Comparison of ENCODE assay signal across 23 cellular contexts in the genomic region with DNA sequence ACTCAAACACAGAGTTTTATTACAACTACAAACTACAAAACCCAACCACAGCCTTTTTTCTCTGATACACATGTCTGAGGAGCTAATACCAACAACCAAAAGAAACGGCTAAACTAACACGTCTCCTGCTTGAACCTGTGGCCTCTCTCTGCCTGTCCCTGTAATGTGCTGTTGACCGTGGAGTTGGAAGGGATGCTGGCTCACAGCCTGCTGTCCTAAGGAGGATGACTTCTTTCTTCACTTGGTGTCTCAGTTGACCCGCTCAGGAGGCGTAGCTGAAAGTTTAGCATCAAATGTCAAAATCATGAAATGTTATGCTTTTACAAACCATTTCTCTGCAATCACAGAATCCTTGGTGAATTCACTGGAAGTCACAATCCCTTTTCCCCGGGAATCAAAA.
DNase-seq lines count a peak whose midpoint lies in the region; ATAC-seq and TF ChIP-seq lines count a peak whose summit lies in the region.
"Had no signal": no experiment of that assay in that cellular context is flagged by ENCODE, and none has a peak within 500 bp of the region (broad histone marks: within the 10 kb centered on the region; RNA-seq: fewer than 3 reads in every experiment).

No MANE protein-coding gene starts in this region.

- BruUV-seq in PC-9 (replicated peaks; lab: Mats Ljungman, UMichigan) = no TSS peak

- no peak for TF ChIP-seq POLR2A in vagina (IDR thresholded peaks at IDR 0.05)

- no peaks in the 10 kb centered on the region for H3K27me3 ChIP-seq in right atrium auricular region
- H3K27me3 ChIP-seq in left lung = no peaks in the 10 kb centered on the region
- no peaks in the 10 kb centered on the region for H3K27me3 ChIP-seq in vagina
- H3K27me3 ChIP-seq in PC-9 (ENCODE audit: insufficient read depth, low read depth) = no peaks in the 10 kb centered on the region
- H3K27me3 ChIP-seq: BLaER1 had no signal

- H3K4me2 ChIP-seq in PC-9 = no peak overlapping the region
- H3K4me2 ChIP-seq: BLaER1 had no signal

- DNase-seq in Right ventricle myocardium superior = peak; percentile 41
- no peak for DNase-seq in right atrium auricular region (ENCODE audit: low spot score)
- DNase-seq in left lung = no peak
- peak; percentile 39 for DNase-seq in retina
- DNase-seq in vagina (ENCODE audit: extremely low spot score in 2 of 2) = no peak
- no peak for DNase-seq in PC-9
- DNase-seq in cerebellar nuclear complex (lab: John Stamatoyannopoulos, UW) = no peak
- DNase-seq: 8988T; activated CD4-positive, alpha-beta memory T cell treated with anti-CD3 and anti-CD28 coated beads, Interleukin-2, amount 10 ng/mL, durations not matched to agents 7 days and 5 days; activated naive CD8-positive, alpha-beta T cell treated with anti-CD3 and anti-CD28 coated beads for 36 hours; activated T-cell treated with anti-CD3 and anti-CD28 coated beads, Interleukin-2, amount 50 U/mL, for 4 hours; dermis blood vessel endothelial cell; midbrain; NCI-H2107; NCI-H524; nucleus accumbens; SHP77 treated with DMSO at 0.1 percent for 48 hours; stimulated activated CD4-positive, alpha-beta T cell treated with anti-CD3 and anti-CD28 coated beads, Interleukin-4, amount 100 ng/mL, for 4 hours had no signal

- no peaks in the 10 kb centered on the region for H3K9me3 ChIP-seq in right atrium auricular region
- no peaks in the 10 kb centered on the region for H3K9me3 ChIP-seq in left lung
- no peaks in the 10 kb centered on the region for H3K9me3 ChIP-seq in vagina
- no peaks in the 10 kb centered on the region for H3K9me3 ChIP-seq in PC-9 (ENCODE audit: insufficient read depth, low read depth)
- H3K9me3 ChIP-seq: BLaER1 had no signal

- H3K27ac ChIP-seq in right atrium auricular region = no peak overlapping the region
- H3K27ac ChIP-seq in left lung = peak overlapping the region; percentile 13 to 26
- H3K27ac ChIP-seq in vagina = peak overlapping the region; percentile 28
- no peak overlapping the region for H3K27ac ChIP-seq in PC-9
- H3K27ac ChIP-seq: BLaER1, epithelial cell of prostate had no signal

- H3K4me3 ChIP-seq in right atrium auricular region (no peak overlapping the region), left lung (no peak overlapping the region), vagina (no peak overlapping the region), PC-9 (no peak overlapping the region)
- H3K4me3 ChIP-seq: BLaER1, skin epidermis had no signal

- no peak for TF ChIP-seq CTCF in right atrium auricular region (IDR thresholded peaks at IDR 0.05)
- TF ChIP-seq CTCF in left lung (IDR thresholded peaks at IDR 0.05) = no peak
- no peak for TF ChIP-seq CTCF in vagina (IDR thresholded peaks at IDR 0.05)
- TF ChIP-seq CTCF in PC-9 (conservative IDR thresholded peaks at IDR 0.05) = no peak

- H3K9me2 ChIP-seq in PC-9 (ENCODE audit: insufficient read depth) = no peaks in the 10 kb centered on the region

- no peaks in the 10 kb centered on the region for H4K20me1 ChIP-seq in PC-9 (ENCODE audit: insufficient read depth)
- H4K20me1 ChIP-seq: BLaER1 had no signal

- peaks cover 0 to 39% of the 10 kb centered on the region in 2 donors for H3K4me1 ChIP-seq in right atrium auricular region
- peaks cover 6 to 7% of the 10 kb centered on the region in 2 donors for H3K4me1 ChIP-seq in left lung
- peaks cover 29% of the 10 kb centered on the region for H3K4me1 ChIP-seq in vagina
- H3K4me1 ChIP-seq in PC-9 (replicated peaks; ENCODE audit: insufficient read depth) = no peaks in the 10 kb centered on the region

- no peaks in the 10 kb centered on the region for H3K79me2 ChIP-seq in PC-9 (ENCODE audit: low read depth)

- ATAC-seq in Right ventricle myocardium superior (ENCODE audit: poor library complexity) (no peak), left lung (no peak), HG03159 (IDR thresholded peaks at IDR 0.05; ENCODE audit: unreplicated experiment) (no peak)
- ATAC-seq: activated T-cell treated with anti-CD3 and anti-CD28 coated beads, Interleukin-2, amount 50 U/mL, for 4 hours; WTC11 had no signal

- H2AFZ ChIP-seq in PC-9 = no peak overlapping the region

- POLR2A ChIA-PET in PC-9 (lab: Charles Lee; ENCODE audit: unreplicated experiment) = no interaction called here

- H3K36me3 ChIP-seq in right atrium auricular region = no peaks in the 10 kb centered on the region
- H3K36me3 ChIP-seq in left lung = no peaks in the 10 kb centered on the region
- H3K36me3 ChIP-seq in vagina = no peaks in the 10 kb centered on the region
- no peaks in the 10 kb centered on the region for H3K36me3 ChIP-seq in PC-9 (ENCODE audit: low read depth)
- H3K36me3 ChIP-seq: BLaER1 had no signal

- intact Hi-C loops in Right ventricle myocardium superior (cut with DNase I) = loop anchor here (10.0 kb wide), 1 partner anchor 70 kb away; a partner anchor contains a TSS
- intact Hi-C loops in left lung (cut with DNase I) = no loop called here
- intact Hi-C loops in vagina (cut with DNase I) = no loop called here
- intact Hi-C loops in PC-9 (cut with micrococcal nuclease; ENCODE audit: unreplicated experiment) = loop anchor here (5.0 kb wide), 1 partner anchor 63 kb away; no protein-coding TSS in a partner anchor

- CTCF ChIA-PET in PC-9 (lab: Charles Lee) = no interaction called here

- H3F3A ChIP-seq in PC-9 (ENCODE audit: insufficient read depth, low read depth) = peaks cover 3% of the 10 kb centered on the region; the same call in 1 of the 2 replicates

Comparison
In these comparisons a context has a peak if more than half of its experiments do, and no peak if none do; other contexts are left out.
1. DNase-seq: peak in Right ventricle myocardium superior (single experiment) and retina (single experiment); none in right atrium auricular region (single experiment), left lung (0 of 2), vagina (0 of 2), PC-9 (0 of 2) and cerebellar nuclear complex (0 of 2).
2. H3K27ac ChIP-seq: peak in left lung (2 of 2) and vagina (single experiment); none in right atrium auricular region (0 of 2) and PC-9 (single experiment).
3. intact Hi-C loops: an anchor here in Right ventricle myocardium superior (10.0 kb wide) and PC-9 (5.0 kb wide); none called in left lung and vagina.